ENCODE assay signal across 8 cellular contexts in the genomic region with DNA sequence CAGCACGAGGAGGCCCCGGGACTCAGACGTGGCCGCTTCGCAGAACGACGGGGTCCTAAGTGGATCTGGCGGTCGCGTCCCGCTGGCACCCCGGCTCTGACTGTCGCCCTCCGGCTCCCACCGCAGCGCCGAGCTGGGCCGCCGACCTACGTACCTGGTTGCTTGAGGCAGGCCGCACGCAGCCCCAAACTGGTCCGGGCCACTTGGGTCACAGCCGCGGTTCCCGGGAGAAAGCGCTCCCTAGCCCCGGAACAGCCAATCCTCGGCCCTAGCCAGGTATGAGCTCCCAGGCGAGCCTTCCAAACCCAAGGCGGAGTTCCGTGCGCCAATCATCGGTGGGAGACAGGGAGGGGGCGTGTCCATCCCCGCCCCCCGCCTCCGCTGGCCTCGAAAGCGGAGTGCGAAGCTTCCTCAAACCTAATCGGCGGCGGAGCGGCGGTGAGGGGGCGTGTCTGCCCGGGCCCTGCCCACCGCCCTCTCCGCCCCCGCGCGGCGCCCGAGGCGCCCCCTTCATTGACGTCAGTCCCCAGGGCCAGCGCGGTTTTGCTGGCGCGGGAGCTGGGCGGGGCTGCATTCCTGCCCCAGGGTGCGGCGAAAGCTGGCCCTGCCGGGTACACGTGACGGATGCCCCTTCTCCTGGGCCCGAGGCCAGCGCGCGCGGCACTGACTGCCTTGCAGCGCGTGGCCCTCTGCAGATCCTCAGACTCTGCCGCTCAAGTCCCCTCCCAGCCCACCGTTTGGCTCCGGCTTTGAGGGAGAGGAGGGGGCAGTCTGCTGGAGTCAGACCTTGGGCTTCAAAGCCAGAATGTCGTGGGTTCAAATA. TPM values are rescaled to one million over a fixed set of nuclear protein-coding genes. Genes with fewer than 3 reads are reported as not detected.
DNase-seq lines count a peak whose midpoint lies in the region; ATAC-seq and TF ChIP-seq lines count a peak whose summit lies in the region.

A gene with protein sequence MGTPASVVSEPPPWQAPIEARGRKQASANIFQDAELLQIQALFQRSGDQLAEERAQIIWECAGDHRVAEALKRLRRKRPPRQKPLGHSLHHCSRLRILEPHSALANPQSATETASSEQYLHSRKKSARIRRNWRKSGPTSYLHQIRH (minus strand): TSS at position 280 of the 823 bp plus-strand sequence. CDS start 7,336 bp downstream, outside the sequence.

- H3K4me3 ChIP-seq in right atrium auricular region (peak within 1 kb of the TSS; percentile 78 to 90), psoas muscle (peak within 1 kb of the TSS; percentile 74), urinary bladder (ENCODE audit: low read depth, low read length) (peak within 1 kb of the TSS; percentile 68)

- H3K4me1 ChIP-seq in right atrium auricular region (peaks cover 0 to 53% of the 10 kb centered on the region in 2 donors), psoas muscle (peaks cover 37% of the 10 kb centered on the region), urinary bladder (ENCODE audit: insufficient read depth) (no peaks in the 10 kb centered on the region)

- no peaks in the 10 kb centered on the region for H3K36me3 Mint-ChIP-seq in T-helper 17 cell (ENCODE audit: low read depth)

- H3K9me3 ChIP-seq in T-helper 17 cell (ENCODE audit: control insufficient read depth, low read length, poor library complexity, severe bottlenecking): no peaks in the 10 kb centered on the region
- no peaks in the 10 kb centered on the region for H3K9me3 ChIP-seq in right atrium auricular region
- H3K9me3 ChIP-seq in psoas muscle: no peaks in the 10 kb centered on the region

- ATAC-seq in GM18499 (IDR thresholded peaks at IDR 0.05; ENCODE audit: insufficient read depth, unreplicated experiment) (peak; percentile 84), HG02938 (IDR thresholded peaks at IDR 0.05; ENCODE audit: unreplicated experiment) (peak; percentile 87), T-helper 17 cell (peak; percentile 93), psoas muscle (peak; percentile 90 to 96 (median 93))

- H3K4me1 Mint-ChIP-seq in T-helper 17 cell: peaks cover 10% of the 10 kb centered on the region

- intact Hi-C loops in psoas muscle (cut with DNase I): no loop called here

- 0 to 1% (median 0%) methylated on average over 50 to 78 of the region's 78 CpGs for WGBS in psoas muscle, 3 donors
- WGBS in urinary bladder: under 1% methylated on average over 78 of the region's 78 CpGs

- TF ChIP-seq CTCF in right atrium auricular region (IDR thresholded peaks at IDR 0.05) (peak in 1 of 2 donors; percentile 22), psoas muscle (IDR thresholded peaks at IDR 0.05) (no peak)

- peak within 1 kb of the TSS; percentile 89 for H3K4me3 Mint-ChIP-seq in T-helper 17 cell

- H3K27me3 ChIP-seq in right atrium auricular region (no peaks in the 10 kb centered on the region), psoas muscle (ENCODE audit: insufficient read depth in 3 of 3, low read length in 2 of 3) (no peaks in the 10 kb centered on the region)

- H3K27ac ChIP-seq in angular gyrus (ENCODE audit: low read depth, low read length): peak within 1 kb of the TSS; percentile 86
- peak within 1 kb of the TSS; percentile 94 to 97 for H3K27ac ChIP-seq in right atrium auricular region
- H3K27ac ChIP-seq in psoas muscle: peak within 1 kb of the TSS; percentile 81
- H3K27ac ChIP-seq in urinary bladder (ENCODE audit: low read depth): peak within 1 kb of the TSS; percentile 93

- H3K27ac Mint-ChIP-seq in T-helper 17 cell: peak within 1 kb of the TSS; percentile 90

- H3K36me3 ChIP-seq in right atrium auricular region (no peaks in the 10 kb centered on the region), psoas muscle (ENCODE audit: insufficient read depth in 1 of 2, low read depth in 1 of 2) (no peaks in the 10 kb centered on the region), urinary bladder (ENCODE audit: insufficient read depth) (no peaks in the 10 kb centered on the region)

- peak; percentile 94 for DNase-seq in NCI-H1694 treated with DMSO at 0.1 percent for 48 hours (lab: John Stamatoyannopoulos, UW)
- DNase-seq in T-helper 17 cell: peak; percentile 94 to 97 (median 96)
- DNase-seq in right atrium auricular region (ENCODE audit: low spot score): peak; percentile 98
- DNase-seq in psoas muscle: peak; percentile 97 to 98

- no peaks in the 10 kb centered on the region for H3K27me3 Mint-ChIP-seq in T-helper 17 cell

RNA-seq across cellular contexts. Expression of the gene that starts here (rescaled TPM):
- total RNA-seq in T-helper 17 cell (1 to 10 TPM; 5.6 to 8.6 TPM), right atrium auricular region (10 to 100 TPM; 10.5 to 23.7 TPM), psoas muscle (1 to 10 TPM; 3.6 to 5.8 (median 5.0) TPM), urinary bladder (7.5 TPM)
- polyA plus RNA-seq in psoas muscle (10 to 100 TPM in 1 of 3 donors, 1 to 10 TPM in 2; 5.6 to 56.9 (median 5.6) TPM), urinary bladder (21.2 TPM)

Comparison
In these comparisons a context has a peak if more than half of its experiments do, and no peak if none do; other contexts are left out.
1. Peak in every context shown above with its lines: DNase-seq, ATAC-seq, H3K4me3 ChIP-seq and H3K27ac ChIP-seq.